ENCODE assay signal across 1 cellular context in the genomic region with DNA sequence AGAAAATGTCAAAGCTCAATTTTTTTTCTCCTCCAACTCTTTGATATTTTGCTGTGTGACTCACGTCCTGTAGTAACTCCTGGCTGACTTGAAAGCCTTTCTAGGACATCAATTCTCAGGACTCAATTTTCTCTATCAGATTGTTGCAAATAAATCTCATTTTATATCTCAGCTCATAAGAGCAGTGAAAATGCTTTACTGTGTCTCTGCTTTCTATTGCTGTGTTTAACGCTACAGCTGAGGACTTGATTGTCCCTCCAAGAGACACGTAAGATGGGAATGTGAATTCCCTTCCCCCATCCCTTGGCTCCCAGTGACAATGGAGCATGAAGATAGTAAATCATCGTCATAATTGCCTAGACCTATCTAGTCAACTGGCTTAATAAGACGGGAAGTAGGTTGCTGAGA.
TF ChIP-seq lines count a peak whose summit lies in the region.

No MANE protein-coding gene starts in this region.

TF ChIP-seq in GM23338, 12 proteins besides CTCF, POLR2A, EP300 and RAD21 (continued from another document):
- TF ChIP-seq, protein P1, sequence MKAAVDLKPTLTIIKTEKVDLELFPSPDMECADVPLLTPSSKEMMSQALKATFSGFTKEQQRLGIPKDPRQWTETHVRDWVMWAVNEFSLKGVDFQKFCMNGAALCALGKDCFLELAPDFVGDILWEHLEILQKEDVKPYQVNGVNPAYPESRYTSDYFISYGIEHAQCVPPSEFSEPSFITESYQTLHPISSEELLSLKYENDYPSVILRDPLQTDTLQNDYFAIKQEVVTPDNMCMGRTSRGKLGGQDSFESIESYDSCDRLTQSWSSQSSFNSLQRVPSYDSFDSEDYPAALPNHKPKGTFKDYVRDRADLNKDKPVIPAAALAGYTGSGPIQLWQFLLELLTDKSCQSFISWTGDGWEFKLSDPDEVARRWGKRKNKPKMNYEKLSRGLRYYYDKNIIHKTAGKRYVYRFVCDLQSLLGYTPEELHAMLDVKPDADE (IDR thresholded peaks at IDR 0.05), result no peak
- TF ChIP-seq CREB1 (CRISPR knock-in tag; IDR thresholded peaks at IDR 0.05; ENCODE audit: low read depth) (no peak), EZH2phosphoT487 (IDR thresholded peaks at IDR 0.05; ENCODE audit: unreplicated experiment) (no peak)
- TF ChIP-seq, protein P2, sequence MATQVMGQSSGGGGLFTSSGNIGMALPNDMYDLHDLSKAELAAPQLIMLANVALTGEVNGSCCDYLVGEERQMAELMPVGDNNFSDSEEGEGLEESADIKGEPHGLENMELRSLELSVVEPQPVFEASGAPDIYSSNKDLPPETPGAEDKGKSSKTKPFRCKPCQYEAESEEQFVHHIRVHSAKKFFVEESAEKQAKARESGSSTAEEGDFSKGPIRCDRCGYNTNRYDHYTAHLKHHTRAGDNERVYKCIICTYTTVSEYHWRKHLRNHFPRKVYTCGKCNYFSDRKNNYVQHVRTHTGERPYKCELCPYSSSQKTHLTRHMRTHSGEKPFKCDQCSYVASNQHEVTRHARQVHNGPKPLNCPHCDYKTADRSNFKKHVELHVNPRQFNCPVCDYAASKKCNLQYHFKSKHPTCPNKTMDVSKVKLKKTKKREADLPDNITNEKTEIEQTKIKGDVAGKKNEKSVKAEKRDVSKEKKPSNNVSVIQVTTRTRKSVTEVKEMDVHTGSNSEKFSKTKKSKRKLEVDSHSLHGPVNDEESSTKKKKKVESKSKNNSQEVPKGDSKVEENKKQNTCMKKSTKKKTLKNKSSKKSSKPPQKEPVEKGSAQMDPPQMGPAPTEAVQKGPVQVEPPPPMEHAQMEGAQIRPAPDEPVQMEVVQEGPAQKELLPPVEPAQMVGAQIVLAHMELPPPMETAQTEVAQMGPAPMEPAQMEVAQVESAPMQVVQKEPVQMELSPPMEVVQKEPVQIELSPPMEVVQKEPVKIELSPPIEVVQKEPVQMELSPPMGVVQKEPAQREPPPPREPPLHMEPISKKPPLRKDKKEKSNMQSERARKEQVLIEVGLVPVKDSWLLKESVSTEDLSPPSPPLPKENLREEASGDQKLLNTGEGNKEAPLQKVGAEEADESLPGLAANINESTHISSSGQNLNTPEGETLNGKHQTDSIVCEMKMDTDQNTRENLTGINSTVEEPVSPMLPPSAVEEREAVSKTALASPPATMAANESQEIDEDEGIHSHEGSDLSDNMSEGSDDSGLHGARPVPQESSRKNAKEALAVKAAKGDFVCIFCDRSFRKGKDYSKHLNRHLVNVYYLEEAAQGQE (IDR thresholded peaks at IDR 0.05; ENCODE audit: unreplicated experiment), result no peak
TF ChIP-seq in GM23338: peak in this region for 0.
